17 cellular contexts compared by ENCODE assay signal in genomic region chr1:180233191-180234011, GRCh38. TPM values are rescaled to one million over a fixed set of nuclear protein-coding genes. Genes with fewer than 3 reads are reported as not detected.
DNase-seq lines count a peak whose midpoint lies in the region; ATAC-seq, FAIRE-seq and TF ChIP-seq lines count a peak whose summit lies in the region.
"Had no signal": no experiment of that assay in that cellular context is flagged by ENCODE, and none has a peak within 500 bp of the region (broad histone marks: within the 10 kb centered on the region; RNA-seq: fewer than 3 reads in every experiment).

No MANE protein-coding gene starts in this region.

- H3K27me3 ChIP-seq in HepG2 (ENCODE audit: control insufficient read depth in 1 of 2, insufficient read depth in 2 of 2, low read length in 2 of 2) (peaks cover 21 to 92% of the 10 kb centered on the region in 2 experiments), right lobe of liver (peaks cover 0 to 80% of the 10 kb centered on the region in 2 donors), WERI-Rb-1 (ENCODE audit: insufficient read depth, low read depth, severe bottlenecking) (no peaks in the 10 kb centered on the region)
- H3K27me3 ChIP-seq: testis had no signal

- peaks cover 61% of the 10 kb centered on the region for H3K4me1 Mint-ChIP-seq in WTC11

- H4K20me1 ChIP-seq in HepG2 (ENCODE audit: insufficient read depth, low read length), result peaks cover 13% of the 10 kb centered on the region; the same call in 1 of the 2 replicates

- peak overlapping the region; percentile 82 for H3K4me3 Mint-ChIP-seq in WTC11
- H3K4me3 Mint-ChIP-seq: mesothelial cell of epicardium had no signal

- H3K36me3 ChIP-seq in HepG2 (replicated peaks in 1 of 2; ENCODE audit: control insufficient read depth in 1 of 2, insufficient read depth in 2 of 2, low read length in 2 of 2) (no peaks in the 10 kb centered on the region), right lobe of liver (no peaks in the 10 kb centered on the region), WERI-Rb-1 (no peaks in the 10 kb centered on the region)
- H3K36me3 ChIP-seq: pancreas had no signal

- TF ChIP-seq POLR2A in HepG2 (IDR thresholded peaks at IDR 0.05; ENCODE audit: insufficient read depth in 1 of 2, low read depth in 2 of 2, low read length in 2 of 2) (no peak), right lobe of liver (IDR thresholded peaks at IDR 0.05) (no peak)

- no peak overlapping the region for H3K4me3 ChIP-seq in HepG2 (replicated peaks in 1 of 3; ENCODE audit: insufficient read depth in 1 of 3, low read depth in 2 of 3, low read length in 3 of 3)
- no peak overlapping the region for H3K4me3 ChIP-seq in right lobe of liver
- H3K4me3 ChIP-seq in WERI-Rb-1 (ENCODE audit: low read depth, low read length), result no peak overlapping the region

- intact Hi-C loops in HepG2 (cut with micrococcal nuclease; ENCODE audit: unreplicated experiment), result no loop called here
- intact Hi-C loops in right lobe of liver (cut with DNase I), result no loop called here

- H3K9ac ChIP-seq in HepG2 (ENCODE audit: insufficient read depth, low read depth, low read length), result no peak overlapping the region

- POLR2A ChIA-PET in HepG2 (lab: Yijun Ruan, JAX) (no interaction called here), WTC11 (lab: Charles Lee) (interaction anchor here (1.1 kb wide), 1 partner anchor 37 kb away, joined by 3 read pairs; no protein-coding TSS in a partner anchor)

- DNase-seq in HepG2 (ENCODE audit: low spot score), result no peak
- DNase-seq in right lobe of liver, result no peak
- DNase-seq in WTC11 (ENCODE audit: low spot score), result no peak
- DNase-seq in left kidney (ENCODE audit: low read depth, low spot score), result peak; percentile 17
- no peak for DNase-seq in WERI-Rb-1
- DNase-seq in HUDEP-2 (lab: John Stamatoyannopoulos, UW; ENCODE audit: unreplicated experiment in 76 of 76), result no peak
- DNase-seq in SK-N-DZ (ENCODE audit: low spot score), result no peak
- DNase-seq: activated CD4-positive, alpha-beta T cell treated with anti-CD3 and anti-CD28 coated beads for 4 hours; activated gamma-delta T cell treated with Interleukin-2 at 50 U/mL for 16 hours; HCEC 1CT; NCI-H1694 treated with DMSO at 0.1 percent for 48 hours; testis had no signal

- no peak for TF ChIP-seq CTCF in HepG2 (CRISPR knock-in tag; IDR thresholded peaks at IDR 0.05)
- TF ChIP-seq CTCF in right lobe of liver (IDR thresholded peaks at IDR 0.05), result no peak
- TF ChIP-seq CTCF in WTC11 (IDR thresholded peaks at IDR 0.05), result no peak
- TF ChIP-seq CTCF in WERI-Rb-1 (IDR thresholded peaks at IDR 0.05; ENCODE audit: low read depth, low read length), result no peak

- no peak for TF ChIP-seq RAD21 in HepG2 (CRISPR knock-in tag; IDR thresholded peaks at IDR 0.05)

- BruUV-seq in HepG2 (replicated peaks; lab: Mats Ljungman, UMichigan), result no TSS peak

- H2AFZ ChIP-seq in HepG2 (ENCODE audit: low read length), result no peak overlapping the region

- no peaks in the 10 kb centered on the region for H3K9me3 Mint-ChIP-seq in WTC11
- H3K9me3 Mint-ChIP-seq: mesothelial cell of epicardium had no signal

- no peak overlapping the region for H3K27ac Mint-ChIP-seq in WTC11
- H3K27ac Mint-ChIP-seq: mesothelial cell of epicardium had no signal

- no peaks in the 10 kb centered on the region for H3K79me2 ChIP-seq in HepG2 (ENCODE audit: insufficient read depth, low read length)

- 43% methylated on average over 60 of the region's 71 CpGs for WGBS in HepG2 (ENCODE audit: low lambda C conversion rate)
- 6% methylated on average over 43 of the region's 71 CpGs for WGBS in right lobe of liver (ENCODE audit: insufficient coverage, low coverage, low lambda C conversion rate, missing lambda C conversion rate)

- FAIRE-seq in HepG2 (lab: Jason Lieb, UNC), result no peak
- FAIRE-seq: islet of Langerhans, pancreas had no signal

- H3K36me3 Mint-ChIP-seq in WTC11, result no peaks in the 10 kb centered on the region
- H3K36me3 Mint-ChIP-seq: mesothelial cell of epicardium had no signal

- H3K27ac ChIP-seq in HepG2 (ENCODE audit: extremely low read length, insufficient read depth, low read length) (no peak overlapping the region), right lobe of liver (no peak overlapping the region), WERI-Rb-1 (no peak overlapping the region)
- H3K27ac ChIP-seq: pancreas, testis had no signal

- ATAC-seq in HepG2, result no peak
- ATAC-seq in right lobe of liver, result no peak
- ATAC-seq in WTC11, result no peak
- ATAC-seq: Panc1 had no signal

- H3K4me1 ChIP-seq in HepG2 (ENCODE audit: insufficient read depth, low read length) (peaks cover 38% of the 10 kb centered on the region), right lobe of liver (peaks cover 0 to 44% (median 14%) of the 10 kb centered on the region in 4 donors)

- CTCF ChIA-PET in HepG2 (lab: Yijun Ruan, JAX; ENCODE audit: low intra/inter-chr PET ratio, low total read pairs) (interaction anchor here (0.6 kb wide), 1 partner anchor 20 kb away, joined by 3 read pairs; no protein-coding TSS in a partner anchor), WTC11 (lab: Charles Lee) (interaction anchor here (0.7 to 4.3 kb wide), 5 partner anchors 37 to 182 kb away, joined by 3 to 34 read pairs (median 5); no protein-coding TSS in a partner anchor)

- H3K27me3 Mint-ChIP-seq in WTC11 (ENCODE audit: low read depth), result peaks cover 87% of the 10 kb centered on the region

- TF ChIP-seq EP300 in HepG2 (IDR thresholded peaks at IDR 0.05; ENCODE audit: low read depth in 2 of 2, low read length in 2 of 2) (no peak), HepG2 (CRISPR knock-in tag; IDR thresholded peaks at IDR 0.05; ENCODE audit: borderline replicate concordance) (no peak)

- H3K4me2 ChIP-seq in HepG2 (ENCODE audit: low read depth, low read length), result peak overlapping the region; percentile 7; the same call in 1 of the 2 replicates

- in situ Hi-C loops in HepG2 (cut with HindIII; ENCODE audit: extremely low pct_ligation_motif_present, low pct_unique_long_range_greater_than_20kb), result no loop called here

- no peaks in the 10 kb centered on the region for H3K9me3 ChIP-seq in HepG2 (ENCODE audit: low read length)
- no peaks in the 10 kb centered on the region for H3K9me3 ChIP-seq in right lobe of liver
- peaks cover 12% of the 10 kb centered on the region for H3K9me3 ChIP-seq in WERI-Rb-1 (ENCODE audit: severe bottlenecking)
- H3K9me3 ChIP-seq: pancreas, testis had no signal

TF ChIP-seq in HepG2, 621 proteins besides CTCF, POLR2A, EP300 and RAD21:
- TF ChIP-seq SAFB2 (CRISPR knock-in tag; IDR thresholded peaks at IDR 0.05; ENCODE audit: borderline replicate concordance, low read depth) (no peak), ZNF782 (CRISPR knock-in tag; IDR thresholded peaks at IDR 0.05; ENCODE audit: borderline replicate concordance) (no peak), ZNF768 (CRISPR knock-in tag; IDR thresholded peaks at IDR 0.05) (no peak), RNF2 (conservative IDR thresholded peaks at IDR 0.05; ENCODE audit: low read depth) (no peak), HIVEP1 (CRISPR knock-in tag; IDR thresholded peaks at IDR 0.05) (no peak)

TF ChIP-seq in WTC11, 78 proteins besides CTCF, POLR2A, EP300 and RAD21 (continues in another document):
- TF ChIP-seq NFE2L1 (CRISPR knock-in tag; IDR thresholded peaks at IDR 0.05), result no peak
- no peak for TF ChIP-seq NR3C1 (CRISPR knock-in tag; conservative IDR thresholded peaks at IDR 0.05; ENCODE audit: low read depth)
- TF ChIP-seq ZNF121 (CRISPR knock-in tag; IDR thresholded peaks at IDR 0.05), result 0 out of 2 replicates have a peak, but pooled peaks have one; percentile 7
- TF ChIP-seq, protein P1, sequence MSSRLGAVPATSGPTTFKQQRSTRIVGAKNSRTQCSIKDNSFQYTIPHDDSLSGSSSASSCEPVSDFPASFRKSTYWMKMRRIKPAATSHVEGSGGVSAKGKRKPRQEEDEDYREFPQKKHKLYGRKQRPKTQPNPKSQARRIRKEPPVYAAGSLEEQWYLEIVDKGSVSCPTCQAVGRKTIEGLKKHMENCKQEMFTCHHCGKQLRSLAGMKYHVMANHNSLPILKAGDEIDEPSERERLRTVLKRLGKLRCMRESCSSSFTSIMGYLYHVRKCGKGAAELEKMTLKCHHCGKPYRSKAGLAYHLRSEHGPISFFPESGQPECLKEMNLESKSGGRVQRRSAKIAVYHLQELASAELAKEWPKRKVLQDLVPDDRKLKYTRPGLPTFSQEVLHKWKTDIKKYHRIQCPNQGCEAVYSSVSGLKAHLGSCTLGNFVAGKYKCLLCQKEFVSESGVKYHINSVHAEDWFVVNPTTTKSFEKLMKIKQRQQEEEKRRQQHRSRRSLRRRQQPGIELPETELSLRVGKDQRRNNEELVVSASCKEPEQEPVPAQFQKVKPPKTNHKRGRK (CRISPR knock-in tag; IDR thresholded peaks at IDR 0.05; ENCODE audit: borderline replicate concordance), result no peak

RNA-seq across cellular contexts. Expression of gene LHX4, which starts 3.3 kb away (rescaled TPM):
- total RNA-seq in HepG2 (2016; rRNA removed; fragmentation: Illumina TruSeq; extraction: Trizol), result 0.03 and 0.07 TPM in 2 replicates
- total RNA-seq in HepG2 (2016; cell fraction: cytosol; rRNA removed; fragmentation: Illumina TruSeq; extraction: Trizol; ENCODE audit: low read depth), result not detected in 2 replicates
- 0.03 and 0.13 TPM in 2 replicates for total RNA-seq in HepG2 (2016; cell fraction: insoluble cytoplasmic fraction; rRNA removed; fragmentation: Illumina TruSeq; extraction: Trizol)
- 0.03 TPM in 1 of 2 replicates, not detected in the other for total RNA-seq in HepG2 (2016; cell fraction: membrane; rRNA removed; fragmentation: Illumina TruSeq; extraction: Trizol)
- total RNA-seq in HepG2 (2016; cell fraction: nucleus; rRNA removed; fragmentation: Illumina TruSeq; extraction: Trizol), result not detected in 2 replicates
- 0.03 and 0.05 TPM in 2 replicates for polyA plus RNA-seq in HepG2 (2011; rRNA removed)
- polyA plus RNA-seq in HepG2 (2011; cell fraction: cytosol; rRNA removed), result 0.03 and 0.05 TPM in 2 replicates
- 0.02 and 0.03 TPM in 2 replicates for polyA plus RNA-seq in HepG2 (2011; cell fraction: nucleus; rRNA removed)
- polyA plus RNA-seq in HepG2 (2012), result 0.47 and 0.60 TPM in 2 replicates
- polyA plus RNA-seq in HepG2 (2016; cell fraction: cytosol; fragmentation: Illumina TruSeq; extraction: Trizol; ENCODE audit: low read depth), result not detected in 2 replicates
- polyA plus RNA-seq in HepG2 (2016; cell fraction: insoluble cytoplasmic fraction; fragmentation: Illumina TruSeq; extraction: Trizol; ENCODE audit: low read depth), result 0.17 TPM in 1 of 2 replicates, not detected in the other
- 0.03 and 0.22 TPM in 2 replicates for polyA plus RNA-seq in HepG2 (2016; cell fraction: membrane; fragmentation: Illumina TruSeq; extraction: Trizol; ENCODE audit: low read depth)
- polyA plus RNA-seq in HepG2 (2016; cell fraction: nucleus; fragmentation: Illumina TruSeq; extraction: Trizol; ENCODE audit: insufficient read depth, low read depth), result 0.07 and 0.09 TPM in 2 replicates
- 0.96 and 2.5 TPM in 2 replicates for polyA minus RNA-seq in HepG2 (2011; rRNA and poly(A)+ RNA removed; ENCODE audit: low replicate concordance)
- not detected in 2 replicates for polyA minus RNA-seq in HepG2 (2011; cell fraction: cytosol; rRNA and poly(A)+ RNA removed)
- polyA minus RNA-seq in HepG2 (2011; cell fraction: nucleus; rRNA and poly(A)+ RNA removed), result 0.12 TPM in 1 of 2 replicates, not detected in the other
- total RNA-seq in right lobe of liver, result not detected
- 7.7 to 19.2 TPM (median 9.2 TPM) in 3 replicates for total RNA-seq in WTC11 (2021)
- 0.50 and 0.63 TPM in 2 replicates for polyA plus RNA-seq in SK-N-DZ (2014; cell fraction: cytosol; rRNA removed)
- polyA plus RNA-seq in SK-N-DZ (2014; cell fraction: nucleus; rRNA removed), result 1.0 and 3.1 TPM in 2 replicates
- total RNA-seq: T-helper 1 cell treated with Interleukin-12 subunit alpha and Interleukin-12 subunit beta and Interleukin-4 antibody, amounts not matched to agents 30 ng/mL and 1 ng/mL, for 36 hours had no signal

Comparison
In these comparisons a context has a peak if more than half of its experiments do, and no peak if none do; other contexts are left out.
1. Of the 50 proteins assayed by ChIP-seq in both HepG2 and WTC11: peak only in HepG2: none; only in WTC11: HMGXB4, PRDM15 and ZNF121; in both: none; in neither: 47.